ENCODE assay signal across 30 cellular contexts in the genomic region with DNA sequence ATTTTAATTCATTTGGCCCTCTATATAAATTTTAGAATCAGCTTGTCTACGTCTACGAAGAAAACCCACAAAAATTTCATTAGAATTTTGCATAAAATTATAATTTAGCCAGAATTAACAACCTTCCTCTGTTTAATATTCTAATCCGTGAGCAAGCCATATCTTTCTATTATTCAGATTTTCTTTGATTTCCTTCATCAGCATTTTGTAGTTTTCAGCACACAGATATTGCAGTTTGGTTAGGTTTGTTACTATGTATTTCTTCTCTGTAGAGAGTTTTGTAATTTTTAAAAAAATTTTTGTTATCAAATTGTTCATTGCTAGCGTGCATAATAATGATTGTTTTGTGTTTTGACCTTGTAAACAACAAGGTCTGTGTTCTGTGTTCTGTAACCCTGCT.
"Had no signal": no experiment of that assay in that cellular context is flagged by ENCODE, and none has a peak within 500 bp of the region (broad histone marks: within the 10 kb centered on the region; RNA-seq: fewer than 3 reads in every experiment).

No MANE protein-coding gene starts in this region.

- H3K27me3 Mint-ChIP-seq: stimulated activated memory B cell treated with anti-CD40 and anti-IgM and Interleukin-4, amounts not matched to agents 10 μg/mL and 1 μg/mL and 100 μg/mL, for 72 hours; stimulated activated naive CD8-positive, alpha-beta T cell treated with anti-CD3 and anti-CD28 coated beads, Interleukin-15, amount 100 ng/mL, for 72 hours had no signal

- H3K36me3 Mint-ChIP-seq: natural killer cell, neural progenitor cell, type B pancreatic cell had no signal

- H3K4me1 Mint-ChIP-seq: natural killer cell, nephron, neural progenitor cell had no signal

- DNase-seq: naive thymus-derived CD4-positive, alpha-beta T cell; natural killer cell; occipital lobe; ovary; posterior cingulate gyrus; psoas muscle; right cardiac atrium; spleen; stimulated activated CD4-positive, alpha-beta T cell treated with anti-CD3 and anti-CD28 coated beads, Interleukin-12 subunit alpha, Interleukin-12 subunit beta, amount 100 ng/mL, for 4 hours; stimulated activated CD4-positive, alpha-beta T cell treated with anti-CD3 and anti-CD28 coated beads, Interleukin-1b, Interleukin-23, amount 100 ng/mL, for 48 hours; stimulated activated CD4-positive, alpha-beta T cell treated with anti-CD3 and anti-CD28 coated beads, Interleukin-4, amount 100 ng/mL, for 1 hour; stimulated activated CD4-positive, alpha-beta T cell treated with anti-CD3 and anti-CD28 coated beads, Interleukin-4, amount 100 ng/mL, for 4 hours; stimulated activated CD8-positive, alpha-beta memory T cell treated with anti-CD3 and anti-CD28 coated beads, Interleukin-4, amount 100 ng/mL, for 48 hours; stimulated activated naive CD4-positive, alpha-beta T cell; stimulated activated naive CD8-positive, alpha-beta T cell treated with anti-CD3 and anti-CD28 coated beads, Interleukin-15, amount 100 ng/mL, for 72 hours; substantia nigra; testis; tibial artery; transverse colon; upper lobe of right lung; uterus had no signal

- H3K4me3 Mint-ChIP-seq: naive thymus-derived CD4-positive, alpha-beta T cell; natural killer cell; nephron; neural progenitor cell; stimulated activated memory B cell treated with anti-CD40 and anti-IgM and Interleukin-4, amounts not matched to agents 10 μg/mL and 1 μg/mL and 100 μg/mL, for 72 hours; stimulated activated naive CD8-positive, alpha-beta T cell treated with anti-CD3 and anti-CD28 coated beads, Interleukin-15, amount 100 ng/mL, for 72 hours; type B pancreatic cell had no signal

- H3K9me3 Mint-ChIP-seq: natural killer cell, type B pancreatic cell had no signal

- ATAC-seq: naive thymus-derived CD4-positive, alpha-beta T cell; natural killer cell; psoas muscle; right cardiac atrium; sciatic nerve; stimulated activated memory B cell treated with anti-CD40 and anti-IgM and Interleukin-4, amounts not matched to agents 10 μg/mL and 1 μg/mL and 100 μg/mL, for 72 hours; stimulated activated naive CD8-positive, alpha-beta T cell treated with anti-CD3 and anti-CD28 coated beads, Interleukin-15, amount 100 ng/mL, for 72 hours; upper lobe of right lung had no signal

- H3K27ac Mint-ChIP-seq: naive thymus-derived CD4-positive, alpha-beta T cell; natural killer cell; nephron; neural progenitor cell; progenitor cell of endocrine pancreas; stimulated activated memory B cell treated with anti-CD40 and anti-IgM and Interleukin-4, amounts not matched to agents 10 μg/mL and 1 μg/mL and 100 μg/mL, for 72 hours; stimulated activated naive CD8-positive, alpha-beta T cell treated with anti-CD3 and anti-CD28 coated beads, Interleukin-15, amount 100 ng/mL, for 72 hours; type B pancreatic cell had no signal

- H3K27ac ChIP-seq: neural progenitor cell, ovary, parathyroid adenoma, psoas muscle, skin epidermis, spleen, suprapubic skin, testis, tibial artery, transverse colon, upper lobe of right lung, uterus had no signal
